Comparison of ENCODE assay signal across 18 cellular contexts in genomic region chr4:158903079-158903456, GRCh38.
A peak's percentile ranks its signal among the peaks of the same experiment; 100 is the strongest.
DNase-seq lines count a peak whose midpoint lies in the region; ATAC-seq and TF ChIP-seq lines count a peak whose summit lies in the region.
"Had no signal": no experiment of that assay in that cellular context is flagged by ENCODE, and none has a peak within 500 bp of the region (broad histone marks: within the 10 kb centered on the region; RNA-seq: fewer than 3 reads in every experiment).

No MANE protein-coding gene starts in this region.

- no peaks in the 10 kb centered on the region for H4K20me1 ChIP-seq in PC-9 (ENCODE audit: insufficient read depth)

- no peak overlapping the region for H3K4me3 Mint-ChIP-seq in activated CD4-positive, alpha-beta memory T cell treated with anti-CD3 and anti-CD28 coated beads, Interleukin-2, amount 10 ng/mL, durations not matched to agents 7 days and 5 days
- no peak overlapping the region for H3K4me3 Mint-ChIP-seq in activated CD4-positive, alpha-beta memory T cell treated with anti-CD3 and anti-CD28 coated beads for 36 hours
- no peak overlapping the region for H3K4me3 Mint-ChIP-seq in endodermal cell
- no peak overlapping the region for H3K4me3 Mint-ChIP-seq in progenitor cell of endocrine pancreas (ENCODE audit: low read depth)
- H3K4me3 Mint-ChIP-seq: stimulated activated naive CD8-positive, alpha-beta T cell treated with anti-CD3 and anti-CD28 coated beads, Interleukin-15, amount 100 ng/mL, for 72 hours; T-helper 2 cell treated with Interferon-gamma antibody and Interleukin-4, amounts not matched to agents 5 μg/mL and 100 μg/mL, for 36 hours had no signal

- H3K27me3 ChIP-seq in PC-9 (ENCODE audit: insufficient read depth, low read depth) (no peaks in the 10 kb centered on the region), endodermal cell (ENCODE audit: control insufficient read depth, insufficient read depth, low read length, poor library complexity, severe bottlenecking) (no peaks in the 10 kb centered on the region)
- H3K27me3 ChIP-seq: tibial artery had no signal

- peak overlapping the region; percentile 48 for H3K27ac Mint-ChIP-seq in activated CD4-positive, alpha-beta memory T cell treated with anti-CD3 and anti-CD28 coated beads, Interleukin-2, amount 10 ng/mL, durations not matched to agents 7 days and 5 days
- H3K27ac Mint-ChIP-seq in activated CD4-positive, alpha-beta memory T cell treated with anti-CD3 and anti-CD28 coated beads for 36 hours: no peak overlapping the region
- H3K27ac Mint-ChIP-seq in endodermal cell (peak overlapping the region; percentile 86), progenitor cell of endocrine pancreas (peak overlapping the region; percentile 66)
- H3K27ac Mint-ChIP-seq: T-helper 2 cell treated with Interferon-gamma antibody and Interleukin-4, amounts not matched to agents 5 μg/mL and 100 μg/mL, for 36 hours had no signal

- H3K4me1 ChIP-seq in PC-9 (replicated peaks; ENCODE audit: insufficient read depth) (peaks cover 12% of the 10 kb centered on the region), endodermal cell (ENCODE audit: control insufficient read depth, insufficient read depth, low read length) (peaks cover 5% of the 10 kb centered on the region)

- intact Hi-C loops in activated CD4-positive, alpha-beta memory T cell treated with anti-CD3 and anti-CD28 coated beads for 36 hours (cut with micrococcal nuclease): no loop called here
- intact Hi-C loops in PC-9 (cut with micrococcal nuclease; ENCODE audit: unreplicated experiment): no loop called here

- H3K9me3 ChIP-seq in PC-9 (ENCODE audit: insufficient read depth, low read depth) (no peaks in the 10 kb centered on the region), endodermal cell (ENCODE audit: control insufficient read depth, low read length) (no peaks in the 10 kb centered on the region)
- H3K9me3 ChIP-seq: SK-N-SH, tibial artery had no signal

- WGBS in endodermal cell (ENCODE audit: insufficient coverage in 1 of 2, insufficient read length in 1 of 2), 2 experiments: 96 to 99% methylated on average over 7 of the region's 7 CpGs

- H3K9me2 ChIP-seq in PC-9 (ENCODE audit: insufficient read depth): no peaks in the 10 kb centered on the region
- H3K9me2 ChIP-seq: SK-N-SH had no signal

- no peak for DNase-seq in activated CD4-positive, alpha-beta memory T cell treated with anti-CD3 and anti-CD28 coated beads, Interleukin-2, amount 10 ng/mL, durations not matched to agents 7 days and 5 days
- no peak for DNase-seq in activated CD4-positive, alpha-beta memory T cell treated with anti-CD3 and anti-CD28 coated beads for 36 hours
- DNase-seq in PC-9 (no peak), endodermal cell (no peak), progenitor cell of endocrine pancreas (ENCODE audit: low spot score, unreplicated experiment) (no peak), foreskin fibroblast (no peak)
- DNase-seq: 8988T; activated naive CD4-positive, alpha-beta T cell treated with anti-CD3 and anti-CD28 coated beads, Interleukin-2, amount 50 U/mL, for 16 hours; DMS79; NCI-H1092 treated with DMSO at 0.1 percent for 48 hours; NCI-H2029; NCI-H446 treated with DMSO at 0.1 percent for 48 hours; SK-N-SH had no signal

- ATAC-seq in HG03175 (IDR thresholded peaks at IDR 0.05; ENCODE audit: unreplicated experiment): no peak
- no peak for ATAC-seq in GM18519 (IDR thresholded peaks at IDR 0.05; ENCODE audit: low FRiP score, unreplicated experiment)
- ATAC-seq: stimulated activated naive CD8-positive, alpha-beta T cell treated with anti-CD3 and anti-CD28 coated beads, Interleukin-15, amount 100 ng/mL, for 72 hours had no signal

- no peak overlapping the region for H2AFZ ChIP-seq in PC-9

- H3K4me1 Mint-ChIP-seq in activated CD4-positive, alpha-beta memory T cell treated with anti-CD3 and anti-CD28 coated beads, Interleukin-2, amount 10 ng/mL, durations not matched to agents 7 days and 5 days: peaks cover 45% of the 10 kb centered on the region
- H3K4me1 Mint-ChIP-seq in activated CD4-positive, alpha-beta memory T cell treated with anti-CD3 and anti-CD28 coated beads for 36 hours (ENCODE audit: low read depth): peaks cover 12% of the 10 kb centered on the region
- H3K4me1 Mint-ChIP-seq in endodermal cell (peaks cover 16% of the 10 kb centered on the region), progenitor cell of endocrine pancreas (ENCODE audit: low read depth) (peaks cover 38% of the 10 kb centered on the region)

- no peak overlapping the region for H3K27ac ChIP-seq in PC-9
- H3K27ac ChIP-seq in endodermal cell (ENCODE audit: low read depth, low read length): no peak overlapping the region
- H3K27ac ChIP-seq: tibial artery had no signal

- peaks cover 5% of the 10 kb centered on the region for H3K9me3 Mint-ChIP-seq in activated CD4-positive, alpha-beta memory T cell treated with anti-CD3 and anti-CD28 coated beads, Interleukin-2, amount 10 ng/mL, durations not matched to agents 7 days and 5 days
- peaks cover 3% of the 10 kb centered on the region for H3K9me3 Mint-ChIP-seq in activated CD4-positive, alpha-beta memory T cell treated with anti-CD3 and anti-CD28 coated beads for 36 hours
- H3K9me3 Mint-ChIP-seq in endodermal cell: peaks cover 13% of the 10 kb centered on the region
- peaks cover 17% of the 10 kb centered on the region for H3K9me3 Mint-ChIP-seq in progenitor cell of endocrine pancreas (ENCODE audit: low read depth)

- H3K27me3 Mint-ChIP-seq in activated CD4-positive, alpha-beta memory T cell treated with anti-CD3 and anti-CD28 coated beads, Interleukin-2, amount 10 ng/mL, durations not matched to agents 7 days and 5 days: no peaks in the 10 kb centered on the region
- no peaks in the 10 kb centered on the region for H3K27me3 Mint-ChIP-seq in activated CD4-positive, alpha-beta memory T cell treated with anti-CD3 and anti-CD28 coated beads for 36 hours
- H3K27me3 Mint-ChIP-seq in endodermal cell (ENCODE audit: insufficient read depth): no peaks in the 10 kb centered on the region
- no peaks in the 10 kb centered on the region for H3K27me3 Mint-ChIP-seq in progenitor cell of endocrine pancreas
- H3K27me3 Mint-ChIP-seq: stimulated activated naive CD8-positive, alpha-beta T cell treated with anti-CD3 and anti-CD28 coated beads, Interleukin-15, amount 100 ng/mL, for 72 hours had no signal

- POLR2A ChIA-PET in activated CD4-positive, alpha-beta memory T cell treated with anti-CD3 and anti-CD28 coated beads, Interleukin-2, amount 10 ng/mL, durations not matched to agents 7 days and 5 days (lab: Charles Lee): interaction anchor here (1.0 kb wide), 1 partner anchor 28 kb away, joined by 4 read pairs; no protein-coding TSS in a partner anchor
- POLR2A ChIA-PET in activated CD4-positive, alpha-beta memory T cell treated with anti-CD3 and anti-CD28 coated beads for 36 hours (lab: Charles Lee): no interaction called here
- POLR2A ChIA-PET in PC-9 (lab: Charles Lee; ENCODE audit: unreplicated experiment): no interaction called here

- CTCF ChIA-PET in activated CD4-positive, alpha-beta memory T cell treated with anti-CD3 and anti-CD28 coated beads, Interleukin-2, amount 10 ng/mL, durations not matched to agents 7 days and 5 days (lab: Charles Lee): no interaction called here
- CTCF ChIA-PET in activated CD4-positive, alpha-beta memory T cell treated with anti-CD3 and anti-CD28 coated beads for 36 hours (lab: Charles Lee): no interaction called here
- CTCF ChIA-PET in PC-9 (lab: Charles Lee): no interaction called here

- BruUV-seq in PC-9 (replicated peaks; lab: Mats Ljungman, UMichigan): no TSS peak

- H3K4me3 ChIP-seq in PC-9: no peak overlapping the region
- H3K4me3 ChIP-seq in endodermal cell (ENCODE audit: low read length): peak overlapping the region; percentile 58
- H3K4me3 ChIP-seq in foreskin fibroblast (ENCODE audit: low read depth in 1 of 2, low read length in 2 of 2): no peak overlapping the region
- H3K4me3 ChIP-seq: tibial artery had no signal

- no peaks in the 10 kb centered on the region for H3K79me2 ChIP-seq in PC-9 (ENCODE audit: low read depth)

- TF ChIP-seq CTCF in PC-9 (conservative IDR thresholded peaks at IDR 0.05): no peak
- no peak for TF ChIP-seq CTCF in endodermal cell (conservative IDR thresholded peaks at IDR 0.05)
- no peak for TF ChIP-seq CTCF in progenitor cell of endocrine pancreas (IDR thresholded peaks at IDR 0.05; ENCODE audit: unreplicated experiment)
- TF ChIP-seq CTCF in foreskin fibroblast (IDR thresholded peaks at IDR 0.05; ENCODE audit: low read depth, low read length): no peak

- H3K4me2 ChIP-seq in PC-9: peak overlapping the region; percentile 16; the same call in 1 of the 2 replicates
- H3K4me2 ChIP-seq: SK-N-SH had no signal

- no peak overlapping the region for H3K9ac ChIP-seq in endodermal cell (ENCODE audit: extremely low read depth, low read length, poor library complexity, severe bottlenecking)
- H3K9ac ChIP-seq: SK-N-SH had no signal

- H3K36me3 Mint-ChIP-seq in activated CD4-positive, alpha-beta memory T cell treated with anti-CD3 and anti-CD28 coated beads, Interleukin-2, amount 10 ng/mL, durations not matched to agents 7 days and 5 days (ENCODE audit: low read depth): peaks cover 68% of the 10 kb centered on the region
- peaks cover 38% of the 10 kb centered on the region for H3K36me3 Mint-ChIP-seq in activated CD4-positive, alpha-beta memory T cell treated with anti-CD3 and anti-CD28 coated beads for 36 hours
- peaks cover 22% of the 10 kb centered on the region for H3K36me3 Mint-ChIP-seq in endodermal cell (ENCODE audit: low read depth)
- peaks cover 41% of the 10 kb centered on the region for H3K36me3 Mint-ChIP-seq in progenitor cell of endocrine pancreas (ENCODE audit: insufficient read depth)

- H3F3A ChIP-seq in PC-9 (ENCODE audit: insufficient read depth, low read depth): no peaks in the 10 kb centered on the region

- no peaks in the 10 kb centered on the region for H3K36me3 ChIP-seq in PC-9 (ENCODE audit: low read depth)
- H3K36me3 ChIP-seq in endodermal cell (ENCODE audit: control insufficient read depth, insufficient read depth, low read length): no peaks in the 10 kb centered on the region
